Comparison of ENCODE assay signal across 21 cellular contexts in the genomic region with DNA sequence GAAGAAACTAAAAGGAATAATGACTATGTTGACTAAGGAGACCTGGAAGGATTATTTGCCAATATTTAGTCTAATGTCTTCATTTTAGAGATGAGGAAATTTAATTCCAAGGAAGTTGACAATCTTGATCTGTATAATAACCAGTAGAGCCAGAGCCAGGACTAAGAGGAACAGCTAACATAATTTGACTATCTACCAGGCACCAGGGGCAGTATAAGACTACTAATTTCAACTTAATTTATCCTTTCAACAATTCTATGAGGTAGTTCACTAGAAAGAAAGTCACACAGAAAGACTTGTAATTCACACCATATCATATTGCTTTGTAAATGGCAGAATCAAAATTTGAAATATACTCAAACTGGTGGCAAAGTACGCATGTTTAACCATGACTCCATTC.
DNase-seq lines count a peak whose midpoint lies in the region; TF ChIP-seq lines count a peak whose summit lies in the region.
"Had no signal": no experiment of that assay in that cellular context is flagged by ENCODE, and none has a peak within 500 bp of the region (broad histone marks: within the 10 kb centered on the region; RNA-seq: fewer than 3 reads in every experiment).

No MANE protein-coding gene starts in this region.

- H3K36me3 Mint-ChIP-seq in MCF 10A (ENCODE audit: insufficient read depth, unreplicated experiment) (no peaks in the 10 kb centered on the region), endodermal cell (ENCODE audit: low read depth) (no peaks in the 10 kb centered on the region)
- H3K36me3 Mint-ChIP-seq: neural progenitor cell had no signal

- CTCF ChIA-PET in MCF 10A (lab: Yijun Ruan, JAX), result interaction anchor here (0.9 kb wide), 1 partner anchor 12 kb away, joined by 3 read pairs; no protein-coding TSS in a partner anchor
- CTCF ChIA-PET in mammary epithelial cell (lab: Charles Lee; ENCODE audit: low non-redundant PET), result no interaction called here

- intact Hi-C loops in MCF 10A (cut with micrococcal nuclease) (no loop called here), mammary epithelial cell (cut with micrococcal nuclease) (no loop called here)

- H3K4me3 ChIP-seq in mammary epithelial cell (replicated peaks in 1 of 3; ENCODE audit: insufficient read depth in 1 of 3, low read depth in 2 of 3, low read length in 3 of 3), result no peak overlapping the region
- no peak overlapping the region for H3K4me3 ChIP-seq in endodermal cell (ENCODE audit: low read length)
- H3K4me3 ChIP-seq: cardiac muscle cell, heart left ventricle, neural progenitor cell, SJSA1 had no signal

- H3K27me3 Mint-ChIP-seq in MCF 10A (ENCODE audit: insufficient read depth, unreplicated experiment) (no peaks in the 10 kb centered on the region), endodermal cell (ENCODE audit: insufficient read depth) (no peaks in the 10 kb centered on the region)

- H3K4me3 Mint-ChIP-seq in MCF 10A (ENCODE audit: unreplicated experiment) (no peak overlapping the region), endodermal cell (no peak overlapping the region)
- H3K4me3 Mint-ChIP-seq: activated naive CD8-positive, alpha-beta T cell treated with anti-CD3 and anti-CD28 coated beads, Interleukin-2, amount 50 U/mL, for 24 hours; immature natural killer cell; neural progenitor cell had no signal

- H3K27me3 ChIP-seq in mammary epithelial cell (ENCODE audit: insufficient read depth, low read length) (no peaks in the 10 kb centered on the region), endodermal cell (ENCODE audit: control insufficient read depth, insufficient read depth, low read length, poor library complexity, severe bottlenecking) (no peaks in the 10 kb centered on the region)
- H3K27me3 ChIP-seq: cardiac muscle cell, heart left ventricle, neural progenitor cell, SJSA1 had no signal

- BruUV-seq in MCF 10A (replicated peaks; lab: Mats Ljungman, UMichigan) (no TSS peak), mammary epithelial cell (replicated peaks; lab: Mats Ljungman, UMichigan) (no TSS peak)

- H3K27ac ChIP-seq in mammary epithelial cell (ENCODE audit: insufficient read depth, low read depth, low read length) (no peak overlapping the region), endodermal cell (ENCODE audit: low read depth, low read length) (no peak overlapping the region)
- H3K27ac ChIP-seq: cardiac muscle cell, heart left ventricle, neural progenitor cell, SJSA1 had no signal

- H3K4me1 ChIP-seq in mammary epithelial cell (ENCODE audit: insufficient read depth, low read length) (no peaks in the 10 kb centered on the region), endodermal cell (ENCODE audit: control insufficient read depth, insufficient read depth, low read length) (no peaks in the 10 kb centered on the region)
- H3K4me1 ChIP-seq: heart left ventricle, neural progenitor cell, SJSA1 had no signal

- no peak overlapping the region for H3K4me2 ChIP-seq in mammary epithelial cell (ENCODE audit: insufficient read depth, low read depth, low read length)
- H3K4me2 ChIP-seq: neural progenitor cell had no signal

- peak; percentile 4 for DNase-seq in MCF 10A (ENCODE audit: unreplicated experiment)
- DNase-seq in mammary epithelial cell, result no peak
- peak; percentile 68 for DNase-seq in OCI-M1 (lab: John Stamatoyannopoulos, UW)
- DNase-seq in endodermal cell, result no peak
- DNase-seq in RPMI8226, result no peak
- DNase-seq in germinal center (ENCODE audit: low spot score), result no peak
- no peak for DNase-seq in cerebellum (ENCODE audit: low spot score)
- DNase-seq: activated effector memory CD4-positive, alpha-beta T cell treated with Interleukin-2 at 50 U/mL for 16 hours; activated naive CD8-positive, alpha-beta T cell treated with anti-CD3 and anti-CD28 coated beads, Interleukin-2, amount 50 U/mL, for 24 hours; effector memory CD4-positive, alpha-beta T cell; heart left ventricle; immature natural killer cell; KBM-7; left ventricle myocardium superior; NCI-H1048; NCI-H2029 treated with DMSO at 0.1 percent for 48 hours; NCI-H524 treated with DMSO at 0.1 percent for 48 hours; T1000 had no signal

- H3K4me1 Mint-ChIP-seq in MCF 10A (ENCODE audit: insufficient read depth, unreplicated experiment) (no peaks in the 10 kb centered on the region), endodermal cell (no peaks in the 10 kb centered on the region)
- H3K4me1 Mint-ChIP-seq: immature natural killer cell, neural progenitor cell had no signal

- H3K36me3 ChIP-seq in mammary epithelial cell (ENCODE audit: insufficient read depth, low read length) (no peaks in the 10 kb centered on the region), endodermal cell (ENCODE audit: control insufficient read depth, insufficient read depth, low read length) (no peaks in the 10 kb centered on the region)
- H3K36me3 ChIP-seq: cardiac muscle cell, heart left ventricle, neural progenitor cell, SJSA1 had no signal

- H3K9ac ChIP-seq in mammary epithelial cell (ENCODE audit: insufficient read depth, low read length), result no peak overlapping the region
- no peak overlapping the region for H3K9ac ChIP-seq in endodermal cell (ENCODE audit: extremely low read depth, low read length, poor library complexity, severe bottlenecking)
- H3K9ac ChIP-seq: neural progenitor cell had no signal

- POLR2A ChIA-PET in MCF 10A (lab: Yijun Ruan, JAX), result no interaction called here

- H2AFZ ChIP-seq in mammary epithelial cell (ENCODE audit: low read depth, low read length), result no peak overlapping the region
- H2AFZ ChIP-seq: neural progenitor cell had no signal

- dilution Hi-C loops in mammary epithelial cell (cut with HindIII; ENCODE audit: low sequenced_read_pairs), result no loop called here

- no peak overlapping the region for H3K27ac Mint-ChIP-seq in MCF 10A (ENCODE audit: low read depth, unreplicated experiment)
- H3K27ac Mint-ChIP-seq in endodermal cell, result no peak overlapping the region
- H3K27ac Mint-ChIP-seq: activated naive CD8-positive, alpha-beta T cell treated with anti-CD3 and anti-CD28 coated beads, Interleukin-2, amount 50 U/mL, for 24 hours; immature natural killer cell; neural progenitor cell had no signal

- H3K9me3 ChIP-seq in mammary epithelial cell (replicated peaks; ENCODE audit: insufficient read depth, low read length) (no peaks in the 10 kb centered on the region), endodermal cell (ENCODE audit: control insufficient read depth, low read length) (no peaks in the 10 kb centered on the region)
- H3K9me3 ChIP-seq: heart left ventricle, SJSA1 had no signal

- 93% methylated on average over 1 of the region's 1 CpG for WGBS in mammary epithelial cell (ENCODE audit: low coverage, missing lambda C conversion rate)
- WGBS in endodermal cell (ENCODE audit: insufficient coverage in 1 of 2, insufficient read length in 1 of 2), 2 experiments, result 94 to 100% methylated on average over 1 of the region's 1 CpG

- H3K9me3 Mint-ChIP-seq in MCF 10A (ENCODE audit: unreplicated experiment) (no peaks in the 10 kb centered on the region), endodermal cell (no peaks in the 10 kb centered on the region)
- H3K9me3 Mint-ChIP-seq: neural progenitor cell had no signal

- TF ChIP-seq CTCF in MCF 10A (IDR thresholded peaks at IDR 0.05; ENCODE audit: unreplicated experiment) (no peak), mammary epithelial cell (conservative IDR thresholded peaks at IDR 0.05 in 1 of 2, IDR thresholded peaks at IDR 0.05 in 1 of 2; ENCODE audit: extremely low read depth in 1 of 2, insufficient read depth in 1 of 2, low read depth in 1 of 2, low read length in 2 of 2) (peak in 1 of 2 donors; percentile 13), endodermal cell (conservative IDR thresholded peaks at IDR 0.05) (peak; percentile 18)

- in situ Hi-C loops in mammary epithelial cell (cut with MboI; ENCODE audit: low sequenced_read_pairs in 2 of 2), result no loop called here

- H3K79me2 ChIP-seq in mammary epithelial cell (ENCODE audit: insufficient read depth, low read length), result no peaks in the 10 kb centered on the region

- no peaks in the 10 kb centered on the region for H4K20me1 ChIP-seq in mammary epithelial cell (ENCODE audit: insufficient read depth, low read length)

Comparison
In these comparisons a context has a peak if more than half of its experiments do, and no peak if none do; other contexts are left out.
1. DNase-seq: peak in MCF 10A (single experiment) and OCI-M1 (single experiment); none in mammary epithelial cell (single experiment), endodermal cell (single experiment), RPMI8226 (single experiment), germinal center (single experiment) and cerebellum (single experiment).